ENCODE assay signal across 7 cellular contexts in the genomic region with DNA sequence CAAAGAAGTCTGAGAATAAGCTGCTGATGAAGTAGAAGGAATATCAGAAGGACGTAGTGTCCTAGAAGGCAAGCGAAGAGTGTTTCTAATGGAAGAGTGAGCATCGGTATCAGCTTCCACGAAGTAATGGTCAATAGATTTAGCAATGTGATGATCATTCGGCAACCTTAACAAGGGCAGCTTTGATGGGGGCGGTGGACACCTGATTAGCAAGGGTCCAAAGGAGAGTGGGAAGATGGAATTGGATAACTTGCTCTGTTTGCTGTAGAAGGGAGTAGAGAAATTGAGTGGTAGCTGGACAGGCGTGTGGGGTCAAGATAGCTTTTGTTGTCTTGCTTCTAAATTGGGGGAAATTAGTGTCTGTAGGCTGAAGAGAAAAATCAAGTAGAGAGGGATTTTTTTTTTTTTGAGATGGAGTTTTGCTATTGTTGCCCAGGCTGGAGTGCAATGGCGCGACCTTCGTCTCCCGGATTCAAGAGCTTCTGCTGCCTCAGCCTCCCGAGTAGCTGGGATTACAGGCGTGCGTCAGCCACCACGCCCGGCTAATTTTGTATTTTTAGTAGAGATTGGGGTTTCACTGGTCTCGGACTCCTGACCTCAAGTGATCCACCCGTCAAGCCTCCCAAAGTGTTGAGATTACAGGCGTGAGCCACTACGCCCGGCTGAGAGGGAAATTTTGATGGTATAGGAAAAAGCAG. TPM values are rescaled to one million over a fixed set of nuclear protein-coding genes. Genes with fewer than 3 reads are reported as not detected.
A peak's percentile ranks its signal among the peaks of the same experiment; 100 is the strongest.
DNase-seq lines count a peak whose midpoint lies in the region; ATAC-seq lines count a peak whose summit lies in the region.
"Had no signal": no experiment of that assay in that cellular context is flagged by ENCODE, and none has a peak within 500 bp of the region (broad histone marks: within the 10 kb centered on the region; RNA-seq: fewer than 3 reads in every experiment).

No MANE protein-coding gene starts in this region.

- H3K27ac Mint-ChIP-seq in naive thymus-derived CD4-positive, alpha-beta T cell = no peak overlapping the region

- H3K4me3 Mint-ChIP-seq in naive thymus-derived CD4-positive, alpha-beta T cell = no peak overlapping the region
- H3K4me3 Mint-ChIP-seq: neural crest cell had no signal

- peaks cover 2 to 15% (median 7%) of the 10 kb centered on the region in 5 donors for H3K36me3 Mint-ChIP-seq in naive thymus-derived CD4-positive, alpha-beta T cell

- CTCF ChIA-PET in naive thymus-derived CD4-positive, alpha-beta T cell (lab: Charles Lee) = interaction anchor here (0.6 to 4.0 kb wide), 17 partner anchors 11 to 163 kb away, joined by 3 to 26 read pairs (median 6); a partner anchor contains a TSS

- ATAC-seq in naive thymus-derived CD4-positive, alpha-beta T cell = no peak
- ATAC-seq in HG03521 (IDR thresholded peaks at IDR 0.05; ENCODE audit: unreplicated experiment) = no peak

- peaks cover 0 to 28% (median 6%) of the 10 kb centered on the region in 3 experiments for H3K36me3 ChIP-seq in naive thymus-derived CD4-positive, alpha-beta T cell (ENCODE audit: control insufficient read depth in 2 of 3, insufficient read depth in 3 of 3, low read length in 3 of 3)

- DNase-seq in naive thymus-derived CD4-positive, alpha-beta T cell = peak in 1 of 9 donors; percentile 2
- DNase-seq in SK-N-DZ (ENCODE audit: low spot score) (no peak), NCI-H2227 (lab: John Stamatoyannopoulos, UW; ENCODE audit: unreplicated experiment) (no peak)

- H3K27me3 Mint-ChIP-seq in naive thymus-derived CD4-positive, alpha-beta T cell = peaks cover 0 to 11% (median 0%) of the 10 kb centered on the region in 5 donors

- POLR2A ChIA-PET in naive thymus-derived CD4-positive, alpha-beta T cell (lab: Charles Lee) = interaction anchor here (1.0 to 6.2 kb wide), 14 partner anchors 11 to 158 kb away, joined by 3 to 136 read pairs (median 18); a partner anchor contains a TSS

- H3K27ac ChIP-seq in angular gyrus (ENCODE audit: low read depth, low read length) = peak overlapping the region; percentile 44
- peak overlapping the region; percentile 84 for H3K27ac ChIP-seq in naive thymus-derived CD4-positive, alpha-beta T cell (ENCODE audit: low read depth, low read length)

- H3K4me1 Mint-ChIP-seq in naive thymus-derived CD4-positive, alpha-beta T cell = peaks cover 0 to 5% (median 0%) of the 10 kb centered on the region in 7 donors

- peaks cover 8 to 17% of the 10 kb centered on the region in 2 donors for H3K4me1 ChIP-seq in naive thymus-derived CD4-positive, alpha-beta T cell (ENCODE audit: control insufficient read depth in 2 of 2, insufficient read depth in 2 of 2, low read length in 2 of 2)

- intact Hi-C loops in naive thymus-derived CD4-positive, alpha-beta T cell (cut with micrococcal nuclease) = loop anchor here (1.0 to 5.0 kb wide), 11 partner anchors 11 to 246 kb away; a partner anchor contains a TSS

- peak overlapping the region; percentile 54 for H3K4me3 ChIP-seq in GM08714 (ENCODE audit: low read length)
- H3K4me3 ChIP-seq in naive thymus-derived CD4-positive, alpha-beta T cell (ENCODE audit: low read length) = peak overlapping the region; percentile 76

- no peaks in the 10 kb centered on the region for H3K27me3 ChIP-seq in naive thymus-derived CD4-positive, alpha-beta T cell (ENCODE audit: control insufficient read depth in 2 of 2, insufficient read depth in 2 of 2, low read length in 2 of 2)

- no peaks in the 10 kb centered on the region for H3K9me3 ChIP-seq in naive thymus-derived CD4-positive, alpha-beta T cell (ENCODE audit: control insufficient read depth in 2 of 3, low read length in 3 of 3)

- H3K9me3 Mint-ChIP-seq in naive thymus-derived CD4-positive, alpha-beta T cell = peaks cover 0 to 17% (median 0%) of the 10 kb centered on the region in 11 donors
- H3K9me3 Mint-ChIP-seq: neural crest cell had no signal

RNA-seq across cellular contexts. Expression of a gene that starts 13.9 kb away (rescaled TPM):
- total RNA-seq in naive thymus-derived CD4-positive, alpha-beta T cell = under 1 TPM; 0.22 to 0.98 (median 0.41) TPM
- not detected for polyA plus RNA-seq in naive thymus-derived CD4-positive, alpha-beta T cell
- 2.8 and 5.1 TPM in 2 replicates for polyA plus RNA-seq in SK-N-DZ (2014; cell fraction: cytosol; rRNA removed)
- polyA plus RNA-seq in SK-N-DZ (2014; cell fraction: nucleus; rRNA removed) = 3.8 and 5.2 TPM in 2 replicates

RNA-seq across cellular contexts. Expression of a gene that starts 14.4 kb away (rescaled TPM):
- 1,000 to 10,000 TPM in 2 of 5 experiments, 10 to 100 TPM in 3; 40.1 to 1,786 (median 95.0) TPM for total RNA-seq in naive thymus-derived CD4-positive, alpha-beta T cell
- polyA plus RNA-seq in naive thymus-derived CD4-positive, alpha-beta T cell = 10 to 100 TPM in 1 of 2 donors, 1 to 10 TPM in 1; 7.9 to 12.1 TPM
- polyA plus RNA-seq in SK-N-DZ (2014; cell fraction: cytosol; rRNA removed) = 8.1 and 24.4 TPM in 2 replicates
- 10.2 and 34.8 TPM in 2 replicates for polyA plus RNA-seq in SK-N-DZ (2014; cell fraction: nucleus; rRNA removed)

RNA-seq across cellular contexts. Expression of a gene that starts 19.5 kb away (rescaled TPM):
- 1 to 10 TPM in 1 of 5 experiments, under 1 TPM in 3, not detected in 1; 0.22 to 1.6 (median 0.75) TPM for total RNA-seq in naive thymus-derived CD4-positive, alpha-beta T cell
- polyA plus RNA-seq in naive thymus-derived CD4-positive, alpha-beta T cell = 1 to 10 TPM in 1 of 2 donors, under 1 TPM in 1; 0.11 to 1.6 TPM
- polyA plus RNA-seq in SK-N-DZ (2014; cell fraction: cytosol; rRNA removed) = not detected in 2 replicates
- polyA plus RNA-seq in SK-N-DZ (2014; cell fraction: nucleus; rRNA removed) = not detected in 2 replicates
- total RNA-seq: neural crest cell had no signal

RNA-seq across cellular contexts. Expression of a gene that starts 25.0 kb away (rescaled TPM):
- total RNA-seq in naive thymus-derived CD4-positive, alpha-beta T cell = 100 to 1,000 TPM in 4 of 5 experiments, 10 to 100 TPM in 1; 87.1 to 256 (median 210) TPM
- 10 to 100 TPM; 75.0 to 75.1 TPM for polyA plus RNA-seq in naive thymus-derived CD4-positive, alpha-beta T cell
- polyA plus RNA-seq in SK-N-DZ (2014; cell fraction: cytosol; rRNA removed) = 20.2 and 21.1 TPM in 2 replicates
- polyA plus RNA-seq in SK-N-DZ (2014; cell fraction: nucleus; rRNA removed) = 33.0 and 65.8 TPM in 2 replicates

RNA-seq across cellular contexts. Expression of a gene that starts 38.4 kb away (rescaled TPM):
- 10 to 100 TPM; 23.1 to 49.7 (median 26.5) TPM for total RNA-seq in naive thymus-derived CD4-positive, alpha-beta T cell
- 10 to 100 TPM; 40.4 to 45.9 TPM for polyA plus RNA-seq in naive thymus-derived CD4-positive, alpha-beta T cell
- polyA plus RNA-seq in SK-N-DZ (2014; cell fraction: cytosol; rRNA removed) = 32.7 and 35.3 TPM in 2 replicates
- polyA plus RNA-seq in SK-N-DZ (2014; cell fraction: nucleus; rRNA removed) = 42.2 and 44.9 TPM in 2 replicates
